Comparison of ENCODE assay signal across 21 cellular contexts in genomic region chr7:156578578-156578940, GRCh38.
"Had no signal": no experiment of that assay in that cellular context is flagged by ENCODE, and none has a peak within 500 bp of the region (broad histone marks: within the 10 kb centered on the region; RNA-seq: fewer than 3 reads in every experiment).

No MANE protein-coding gene starts in this region.

- H3K4me2 ChIP-seq: smooth muscle cell had no signal

- H3K9me3 Mint-ChIP-seq: activated T-cell treated with anti-CD3 and anti-CD28 coated beads, Interleukin-2, amount 50 U/mL, for 72 hours; stimulated activated naive CD8-positive, alpha-beta T cell treated with anti-CD3 and anti-CD28 coated beads, Interleukin-15, Interleukin-2, amounts not matched to agents 100 ng/mL and 50 ng/mL, for 24 hours had no signal

- H3K36me3 Mint-ChIP-seq: activated naive CD8-positive, alpha-beta T cell had no signal

- H3K9me3 ChIP-seq: body of pancreas, right lobe of liver, thoracic aorta had no signal

- DNase-seq: activated B cell treated with CpG ODN at 0.5 μM for 24 hours; activated CD4-positive, alpha-beta T cell treated with anti-CD3 and anti-CD28 coated beads for 48 hours; activated CD8-positive, alpha-beta memory T cell treated with anti-CD3 and anti-CD28 coated beads, Interleukin-2, amount 50 U/mL, for 48 hours; activated gamma-delta T cell; activated T-cell treated with anti-CD3 and anti-CD28 coated beads, Interleukin-2, amount 50 U/mL, for 72 hours; amniotic stem cell; body of pancreas; central memory CD4-positive, alpha-beta T cell; effector CD8-positive, alpha-beta T cell; foreskin melanocyte; heart left ventricle; nephron progenitor cell; right lobe of liver; T-helper 17 cell had no signal

- H3K4me3 Mint-ChIP-seq: activated B cell treated with CpG ODN at 0.5 μM for 24 hours; activated naive CD8-positive, alpha-beta T cell; activated T-cell treated with anti-CD3 and anti-CD28 coated beads, Interleukin-2, amount 50 U/mL, for 72 hours; nephron progenitor cell; stimulated activated naive CD8-positive, alpha-beta T cell treated with anti-CD3 and anti-CD28 coated beads, Interleukin-15, Interleukin-2, amounts not matched to agents 100 ng/mL and 50 ng/mL, for 24 hours; T-helper 17 cell had no signal

- H3K27ac ChIP-seq: body of pancreas, coronary artery, epithelial cell of prostate, heart left ventricle, right lobe of liver, thoracic aorta had no signal

- H3K27me3 ChIP-seq: body of pancreas, right lobe of liver had no signal

- ATAC-seq: activated T-cell treated with anti-CD3 and anti-CD28 coated beads, Interleukin-2, amount 50 U/mL, for 72 hours; body of pancreas; heart left ventricle; T-helper 17 cell had no signal

- H3K36me3 ChIP-seq: heart left ventricle, right lobe of liver, thoracic aorta had no signal

- H3K4me1 ChIP-seq: body of pancreas, heart left ventricle, right lobe of liver had no signal

- H3K4me1 Mint-ChIP-seq: activated B cell treated with CpG ODN at 0.5 μM for 24 hours had no signal

- FAIRE-seq: keratinocyte had no signal

- H3K27ac Mint-ChIP-seq: activated B cell treated with CpG ODN at 0.5 μM for 24 hours; activated naive CD8-positive, alpha-beta T cell; activated T-cell treated with anti-CD3 and anti-CD28 coated beads, Interleukin-2, amount 50 U/mL, for 72 hours; stimulated activated naive CD8-positive, alpha-beta T cell treated with anti-CD3 and anti-CD28 coated beads, Interleukin-15, Interleukin-2, amounts not matched to agents 100 ng/mL and 50 ng/mL, for 24 hours; T-helper 17 cell had no signal

- H3K4me3 ChIP-seq: body of pancreas, coronary artery, heart left ventricle, right lobe of liver, smooth muscle cell, thoracic aorta had no signal
